1 cellular context compared by ENCODE assay signal in the genomic region with DNA sequence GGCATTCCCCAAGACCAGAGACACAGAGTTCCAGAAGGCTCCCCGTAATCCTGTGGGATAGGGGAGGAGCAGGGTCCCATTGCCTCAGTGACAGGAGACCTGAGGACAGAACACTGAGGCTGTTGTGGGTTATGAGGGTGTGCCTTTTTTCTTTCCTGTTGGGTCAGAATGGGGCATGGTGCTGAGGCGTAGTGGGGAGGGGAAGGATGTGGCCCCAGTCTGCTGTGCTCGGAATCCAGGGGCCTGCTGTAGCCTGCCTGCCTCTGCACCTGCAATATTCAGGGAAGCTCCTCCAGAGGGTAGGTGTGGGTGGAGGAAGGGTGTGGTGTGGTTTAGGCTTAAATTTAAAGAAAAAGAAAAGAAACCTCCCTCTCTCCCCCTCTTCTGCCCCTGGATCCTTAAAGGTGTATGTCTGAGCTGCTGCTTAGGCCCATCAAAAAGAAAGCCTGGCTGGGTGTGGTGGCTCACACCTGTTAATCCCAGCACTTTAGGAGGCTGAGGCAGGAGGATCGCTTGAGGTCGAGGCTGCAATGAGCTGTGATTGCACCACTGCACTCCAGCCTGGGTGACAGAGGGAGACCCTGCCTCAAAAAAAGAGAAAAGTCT.
TF ChIP-seq lines count a peak whose summit lies in the region.

No MANE protein-coding gene starts in this region.

TF ChIP-seq in HepG2, 621 proteins besides CTCF, POLR2A, EP300 and RAD21:
- no peak for TF ChIP-seq SP1 (IDR thresholded peaks at IDR 0.05)
- no peak for TF ChIP-seq SP1 (CRISPR knock-in tag; IDR thresholded peaks at IDR 0.05)
- TF ChIP-seq, protein P1, sequence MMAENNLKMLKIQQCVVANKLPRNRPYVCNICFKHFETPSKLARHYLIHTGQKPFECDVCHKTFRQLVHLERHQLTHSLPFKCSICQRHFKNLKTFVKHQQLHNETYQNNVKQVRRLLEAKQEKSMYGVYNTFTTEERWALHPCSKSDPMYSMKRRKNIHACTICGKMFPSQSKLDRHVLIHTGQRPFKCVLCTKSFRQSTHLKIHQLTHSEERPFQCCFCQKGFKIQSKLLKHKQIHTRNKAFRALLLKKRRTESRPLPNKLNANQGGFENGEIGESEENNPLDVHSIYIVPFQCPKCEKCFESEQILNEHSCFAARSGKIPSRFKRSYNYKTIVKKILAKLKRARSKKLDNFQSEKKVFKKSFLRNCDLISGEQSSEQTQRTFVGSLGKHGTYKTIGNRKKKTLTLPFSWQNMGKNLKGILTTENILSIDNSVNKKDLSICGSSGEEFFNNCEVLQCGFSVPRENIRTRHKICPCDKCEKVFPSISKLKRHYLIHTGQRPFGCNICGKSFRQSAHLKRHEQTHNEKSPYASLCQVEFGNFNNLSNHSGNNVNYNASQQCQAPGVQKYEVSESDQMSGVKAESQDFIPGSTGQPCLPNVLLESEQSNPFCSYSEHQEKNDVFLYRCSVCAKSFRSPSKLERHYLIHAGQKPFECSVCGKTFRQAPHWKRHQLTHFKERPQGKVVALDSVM (CRISPR knock-in tag; IDR thresholded peaks at IDR 0.05) = 0 out of 2 replicates have a peak, but pooled peaks have one; percentile 30
